Comparison of ENCODE assay signal across 8 cellular contexts in genomic region chr19:44051654-44052402, GRCh38. TPM values are rescaled to one million over a fixed set of nuclear protein-coding genes. Genes with fewer than 3 reads are reported as not detected.
DNase-seq lines count a peak whose midpoint lies in the region; ATAC-seq and TF ChIP-seq lines count a peak whose summit lies in the region.

ZNF223 (plus strand) TSS chr19:44052036; CDS start chr19:44055177, 3,141 bp downstream.

- H3K4me3 ChIP-seq in epithelial cell of proximal tubule (ENCODE audit: low read depth, low read length): peak within 1 kb of the TSS; percentile 92

- peak within 1 kb of the TSS; percentile 90 for H3K4me3 Mint-ChIP-seq in activated T-cell treated with anti-CD3 and anti-CD28 coated beads, Interleukin-2, amount 50 U/mL, for 4 hours
- peak within 1 kb of the TSS; percentile 99 for H3K4me3 Mint-ChIP-seq in mesothelial cell of epicardium

- peaks cover 21% of the 10 kb centered on the region for H3K9me3 Mint-ChIP-seq in activated T-cell treated with anti-CD3 and anti-CD28 coated beads, Interleukin-2, amount 50 U/mL, for 4 hours
- peaks cover 4% of the 10 kb centered on the region for H3K9me3 Mint-ChIP-seq in mesothelial cell of epicardium

- H3K27ac Mint-ChIP-seq in mesothelial cell of epicardium: peak within 1 kb of the TSS; percentile 97

- H3K4me1 Mint-ChIP-seq in activated T-cell treated with anti-CD3 and anti-CD28 coated beads, Interleukin-2, amount 50 U/mL, for 4 hours (ENCODE audit: low read depth): peaks cover 21% of the 10 kb centered on the region
- peaks cover 22% of the 10 kb centered on the region for H3K4me1 Mint-ChIP-seq in mesothelial cell of epicardium

- POLR2A ChIA-PET in GM10248 (lab: Yijun Ruan, JAX): no interaction called here

- TF ChIP-seq CTCF in GM10248 (IDR thresholded peaks at IDR 0.05; ENCODE audit: control extremely low read depth, extremely low read depth, low read depth, missing control alignments) (no peak), epithelial cell of proximal tubule (conservative IDR thresholded peaks at IDR 0.05; ENCODE audit: low read depth, low read length) (no peak), mesothelial cell of epicardium (IDR thresholded peaks at IDR 0.05; ENCODE audit: unreplicated experiment) (no peak)

- peak; percentile 95 to 98 for ATAC-seq in activated T-cell treated with anti-CD3 and anti-CD28 coated beads, Interleukin-2, amount 50 U/mL, for 4 hours
- no peak for ATAC-seq in GM18861 (IDR thresholded peaks at IDR 0.05; ENCODE audit: unreplicated experiment)

- CTCF ChIA-PET in GM10248 (lab: Yijun Ruan, JAX): interaction anchor here (1.3 to 1.6 kb wide), 2 partner anchors 10 to 12 kb away, joined by 3 read pairs; no protein-coding TSS in a partner anchor

- H3K36me3 Mint-ChIP-seq in activated T-cell treated with anti-CD3 and anti-CD28 coated beads, Interleukin-2, amount 50 U/mL, for 4 hours (ENCODE audit: insufficient read depth): peaks cover 19% of the 10 kb centered on the region
- H3K36me3 Mint-ChIP-seq in mesothelial cell of epicardium: peaks cover 21% of the 10 kb centered on the region

- DNase-seq in GM10248 (ENCODE audit: extremely low spot score): peak; percentile 83
- DNase-seq in HK-2 (ENCODE audit: unreplicated experiment): peak; percentile 91
- DNase-seq in OCI-M1 (lab: John Stamatoyannopoulos, UW): peak; percentile 99
- DNase-seq in activated T-cell treated with anti-CD3 and anti-CD28 coated beads, Interleukin-2, amount 50 U/mL, for 4 hours: peak; percentile 63
- peak; percentile 68 for DNase-seq in epithelial cell of proximal tubule (ENCODE audit: low read depth)
- peak; percentile 67 to 82 for DNase-seq in mesothelial cell of epicardium (ENCODE audit: low spot score in 2 of 2, unreplicated experiment in 2 of 2)
- peak; percentile 50 for DNase-seq in stimulated activated CD8-positive, alpha-beta memory T cell treated with anti-CD3 and anti-CD28 coated beads, Interleukin-12 subunit alpha, Interleukin-12 subunit beta, amount 100 ng/mL, for 4 hours (ENCODE audit: low read depth)

- no peaks in the 10 kb centered on the region for H3K27me3 Mint-ChIP-seq in activated T-cell treated with anti-CD3 and anti-CD28 coated beads, Interleukin-2, amount 50 U/mL, for 4 hours (ENCODE audit: low read depth)
- peaks cover 25% of the 10 kb centered on the region for H3K27me3 Mint-ChIP-seq in mesothelial cell of epicardium (ENCODE audit: low read depth)

RNA-seq across cellular contexts. Expression of gene ZNF223, which starts in this region (rescaled TPM):
- total RNA-seq in activated T-cell treated with anti-CD3 and anti-CD28 coated beads, Interleukin-2, amount 50 U/mL, for 4 hours: 1 to 10 TPM in 1 of 3 donors, under 1 TPM in 2; 0.50 to 1.1 (median 0.71) TPM
- total RNA-seq in epithelial cell of proximal tubule (3.3 TPM in 2 replicates), mesothelial cell of epicardium (9.2 to 10.3 TPM (median 9.9 TPM) in 3 replicates)
